29 cellular contexts compared by ENCODE assay signal in the genomic region with DNA sequence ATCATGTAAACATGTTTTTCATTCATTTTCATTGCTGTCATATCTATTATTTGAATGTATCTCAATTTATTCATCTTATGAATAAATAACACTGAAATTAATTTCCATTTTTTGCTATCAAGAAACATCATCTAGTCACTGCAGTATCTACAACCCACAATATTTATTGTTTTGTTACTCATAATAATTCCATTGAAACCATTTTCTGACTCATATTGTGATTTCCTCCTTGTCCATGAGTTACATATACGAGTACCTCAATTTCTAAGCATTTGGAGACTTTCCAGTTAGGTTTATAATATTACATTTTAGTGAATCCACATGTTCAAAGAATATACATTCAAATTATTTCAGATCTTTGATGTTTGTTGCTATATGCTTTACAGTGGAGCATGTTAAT.
"Had no signal": no experiment of that assay in that cellular context is flagged by ENCODE, and none has a peak within 500 bp of the region (broad histone marks: within the 10 kb centered on the region; RNA-seq: fewer than 3 reads in every experiment).

No MANE protein-coding gene starts in this region.

- H3K4me3 Mint-ChIP-seq: activated naive CD4-positive, alpha-beta T cell treated with anti-CD3 and anti-CD28 coated beads for 36 hours; activated naive CD8-positive, alpha-beta T cell treated with anti-CD3 and anti-CD28 coated beads for 36 hours; activated T-helper 1 cell treated with anti-CD3 and anti-CD28 coated beads, Interleukin-12 subunit alpha, Interleukin-12 subunit beta, Interleukin-2, Interleukin-4 antibody, amounts not matched to agents 30 ng/mL and 10 ng/mL and 1 ng/mL, durations not matched to agents 14 hours and 24 hours and 36 hours; central memory CD8-positive, alpha-beta T cell; nephron had no signal

- H3K4me1 Mint-ChIP-seq: activated naive CD8-positive, alpha-beta T cell treated with anti-CD3 and anti-CD28 coated beads for 36 hours; central memory CD8-positive, alpha-beta T cell had no signal

- H3K27me3 Mint-ChIP-seq: activated naive CD8-positive, alpha-beta T cell treated with anti-CD3 and anti-CD28 coated beads for 36 hours; central memory CD8-positive, alpha-beta T cell had no signal

- H3K9me3 ChIP-seq: ascending aorta, gastrocnemius medialis, suprapubic skin, tibial artery, upper lobe of right lung had no signal

- H3K4me1 ChIP-seq: ascending aorta, gastrocnemius medialis, suprapubic skin, tibial artery, upper lobe of right lung had no signal

- ATAC-seq: activated CD4-positive, CD25-positive, alpha-beta regulatory T cell treated with anti-CD3 and anti-CD28 coated beads, Interleukin-2, amount 50 U/mL, for 24 hours; gastrocnemius medialis; left cardiac atrium; left ventricle myocardium superior; right cardiac atrium; upper lobe of right lung had no signal

- H3K36me3 ChIP-seq: ascending aorta, brain microvascular endothelial cell, gastrocnemius medialis, suprapubic skin, tibial artery, upper lobe of right lung had no signal

- H3K9me3 Mint-ChIP-seq: nephron had no signal

- FAIRE-seq: colon, keratinocyte, TTC549 had no signal

- H3K27ac ChIP-seq: ascending aorta, brain microvascular endothelial cell, gastrocnemius medialis, suprapubic skin, tibial artery, upper lobe of right lung, VCaP had no signal

- H3K4me3 ChIP-seq: ascending aorta, gastrocnemius medialis, suprapubic skin, tibial artery, upper lobe of right lung had no signal

- H3K27ac Mint-ChIP-seq: activated naive CD4-positive, alpha-beta T cell treated with anti-CD3 and anti-CD28 coated beads for 36 hours; activated naive CD8-positive, alpha-beta T cell treated with anti-CD3 and anti-CD28 coated beads for 36 hours; activated T-helper 1 cell treated with anti-CD3 and anti-CD28 coated beads, Interleukin-12 subunit alpha, Interleukin-12 subunit beta, Interleukin-2, Interleukin-4 antibody, amounts not matched to agents 30 ng/mL and 10 ng/mL and 1 ng/mL, durations not matched to agents 14 hours and 24 hours and 36 hours; nephron had no signal

- H3K36me3 Mint-ChIP-seq: activated naive CD8-positive, alpha-beta T cell treated with anti-CD3 and anti-CD28 coated beads for 36 hours had no signal

- H3K27me3 ChIP-seq: ascending aorta, brain microvascular endothelial cell, gastrocnemius medialis, suprapubic skin, tibial artery, upper lobe of right lung had no signal

- DNase-seq: activated CD4-positive, alpha-beta T cell treated with anti-CD3 and anti-CD28 coated beads for 48 hours; activated CD4-positive, alpha-beta T cell treated with anti-CD3 and anti-CD28 coated beads, Interleukin-2, amount 50 U/mL, for 48 hours; activated CD8-positive, alpha-beta memory T cell treated with anti-CD3 and anti-CD28 coated beads, Interleukin-2, amount 50 U/mL, for 4 hours; activated effector memory CD4-positive, alpha-beta T cell treated with anti-CD3 and anti-CD28 coated beads, Interleukin-2, amount 50 U/mL, for 16 hours; activated naive CD4-positive, alpha-beta T cell treated with anti-CD3 and anti-CD28 coated beads for 36 hours; activated naive CD8-positive, alpha-beta T cell treated with anti-CD3 and anti-CD28 coated beads for 36 hours; activated T-cell treated with anti-CD3 and anti-CD28 coated beads, Interleukin-2, amount 50 U/mL, for 1 hour; brain microvascular endothelial cell; effector memory CD4-positive, alpha-beta T cell; gastrocnemius medialis; glutamatergic neuron; left cardiac atrium; left ventricle myocardium superior; posterior cingulate gyrus; right cardiac atrium; stimulated activated CD4-positive, alpha-beta T cell treated with anti-CD3 and anti-CD28 coated beads, Interleukin-15, amount 100 ng/mL, for 24 hours; stimulated activated naive CD4-positive, alpha-beta T cell; tibial artery; upper lobe of right lung had no signal
